12 cellular contexts compared by ENCODE assay signal in genomic region chr9:114157516-114158176, GRCh38. TPM values are rescaled to one million over a fixed set of nuclear protein-coding genes. Genes with fewer than 3 reads are reported as not detected.
DNase-seq lines count a peak whose midpoint lies in the region; ATAC-seq, FAIRE-seq and TF ChIP-seq lines count a peak whose summit lies in the region.
"Had no signal": no experiment of that assay in that cellular context is flagged by ENCODE, and none has a peak within 500 bp of the region (broad histone marks: within the 10 kb centered on the region; RNA-seq: fewer than 3 reads in every experiment).

No MANE protein-coding gene starts in this region.

- peak overlapping the region in 1 of 2 experiments; percentile 96; a peak in 1 of 6 replicates for H3K27ac ChIP-seq in A549
- no peak overlapping the region for H3K27ac ChIP-seq in HEK293 (ENCODE audit: extremely low read depth, low read depth, low read length)
- peak overlapping the region; percentile 47 for H3K27ac ChIP-seq in mesodermal cell (ENCODE audit: low read depth, low read length, severe bottlenecking)
- H3K27ac ChIP-seq: left lung had no signal

- peaks cover 64% of the 10 kb centered on the region for H3K4me1 Mint-ChIP-seq in chondrocyte (ENCODE audit: low read depth)
- peaks cover 8% of the 10 kb centered on the region for H3K4me1 Mint-ChIP-seq in activated CD8-positive, alpha-beta memory T cell treated with anti-CD3 and anti-CD28 coated beads, Interleukin-2, amount 10 ng/mL, durations not matched to agents 7 days and 5 days

- peaks cover 5% of the 10 kb centered on the region for H3K27me3 Mint-ChIP-seq in chondrocyte (ENCODE audit: low read depth)
- H3K27me3 Mint-ChIP-seq in activated CD8-positive, alpha-beta memory T cell treated with anti-CD3 and anti-CD28 coated beads, Interleukin-2, amount 10 ng/mL, durations not matched to agents 7 days and 5 days = peaks cover 44% of the 10 kb centered on the region

- no peak for TF ChIP-seq EP300 in A549 (IDR thresholded peaks at IDR 0.05)

- POLR2A ChIA-PET in A549 (lab: Yijun Ruan, JAX) (interaction anchor here (0.5 to 1.2 kb wide), 2 partner anchors 105 to 133 kb away, joined by 3 to 5 read pairs; no protein-coding TSS in a partner anchor), HEK293 (lab: Yijun Ruan, JAX) (no interaction called here)

- DNase-seq in A549 (ENCODE audit: low read depth in 1 of 2, low spot score in 1 of 2) (no peak), chondrocyte (ENCODE audit: low spot score) (no peak), G401 (ENCODE audit: low spot score) (no peak), posterior vena cava (ENCODE audit: low spot score) (no peak), activated gamma-delta T cell treated with Interleukin-2 at 50 U/mL for 16 hours (no peak)
- no peak for DNase-seq in activated CD8-positive, alpha-beta memory T cell treated with anti-CD3 and anti-CD28 coated beads, Interleukin-2, amount 10 ng/mL, durations not matched to agents 7 days and 5 days
- DNase-seq: activated CD4-positive, alpha-beta T cell treated with anti-CD3 and anti-CD28 coated beads, Interleukin-2, amount 50 U/mL, for 1 hour; left lung; NCI-H1092 treated with DMSO at 0.1 percent for 48 hours had no signal

- peak overlapping the region; percentile 95 for H3K4me3 Mint-ChIP-seq in chondrocyte (ENCODE audit: unreplicated experiment)
- no peak overlapping the region for H3K4me3 Mint-ChIP-seq in activated CD8-positive, alpha-beta memory T cell treated with anti-CD3 and anti-CD28 coated beads, Interleukin-2, amount 10 ng/mL, durations not matched to agents 7 days and 5 days

- FAIRE-seq in A549 (lab: Jason Lieb, UNC) = no peak

- no peaks in the 10 kb centered on the region for H3K9me3 Mint-ChIP-seq in chondrocyte (ENCODE audit: low read depth)
- no peaks in the 10 kb centered on the region for H3K9me3 Mint-ChIP-seq in activated CD8-positive, alpha-beta memory T cell treated with anti-CD3 and anti-CD28 coated beads, Interleukin-2, amount 10 ng/mL, durations not matched to agents 7 days and 5 days (ENCODE audit: low read depth)

- intact Hi-C loops in posterior vena cava (cut with DNase I) = loop anchor here (5.0 to 10.0 kb wide), 4 partner anchors 45 to 130 kb away; no protein-coding TSS in a partner anchor

- CTCF ChIA-PET in A549 (lab: Yijun Ruan, JAX) (interaction anchor here (0.8 to 14.2 kb wide), 11 partner anchors 11 to 135 kb away, joined by 3 to 181 read pairs (median 8); no protein-coding TSS in a partner anchor), HEK293 (lab: Yijun Ruan, JAX) (interaction anchor here (0.6 to 2.1 kb wide), 4 partner anchors 49 to 133 kb away, joined by 3 to 9 read pairs (median 4); no protein-coding TSS in a partner anchor)
- CTCF ChIA-PET in activated CD8-positive, alpha-beta memory T cell treated with anti-CD3 and anti-CD28 coated beads, Interleukin-2, amount 10 ng/mL, durations not matched to agents 7 days and 5 days (lab: Charles Lee) = no interaction called here

- peaks cover 4% of the 10 kb centered on the region for H3K36me3 Mint-ChIP-seq in chondrocyte (ENCODE audit: low read depth)
- no peaks in the 10 kb centered on the region for H3K36me3 Mint-ChIP-seq in activated CD8-positive, alpha-beta memory T cell treated with anti-CD3 and anti-CD28 coated beads, Interleukin-2, amount 10 ng/mL, durations not matched to agents 7 days and 5 days

- H3K4me2 ChIP-seq in A549 = peak overlapping the region; percentile 100

- no peak overlapping the region for H3K4me3 ChIP-seq in A549
- no peak overlapping the region for H3K4me3 ChIP-seq in HEK293 (ENCODE audit: low read depth, low read length)
- no peak overlapping the region for H3K4me3 ChIP-seq in mesodermal cell (ENCODE audit: extremely low read depth, insufficient read depth, low read length, poor library complexity, severe bottlenecking)

- TF ChIP-seq POLR2A in A549 (IDR thresholded peaks at IDR 0.05; ENCODE audit: low read length) = no peak

- H3K9me3 ChIP-seq in A549 (no peaks in the 10 kb centered on the region), HEK293 (ENCODE audit: control insufficient read depth, insufficient read depth, low read depth, low read length) (no peaks in the 10 kb centered on the region), mesodermal cell (ENCODE audit: control insufficient read depth, low read length) (no peaks in the 10 kb centered on the region)
- H3K9me3 ChIP-seq: left lung had no signal

- TF ChIP-seq CTCF in A549 (IDR thresholded peaks at IDR 0.05) (no peak), HEK293 (tag by site-specific recombination; IDR thresholded peaks at IDR 0.05) (no peak), chondrocyte (IDR thresholded peaks at IDR 0.05) (no peak)

- H3K4me1 ChIP-seq in A549 (peaks cover 29% of the 10 kb centered on the region), HEK293 (ENCODE audit: control insufficient read depth, insufficient read depth, low read length) (no peaks in the 10 kb centered on the region; the same call in 1 of the 2 replicates), mesodermal cell (ENCODE audit: control insufficient read depth, insufficient read depth, low read length, poor library complexity, severe bottlenecking) (peaks cover 32% of the 10 kb centered on the region)

- H3K36me3 ChIP-seq in HEK293 (ENCODE audit: control insufficient read depth in 2 of 2, insufficient read depth in 1 of 2, low read length in 2 of 2) = no peaks in the 10 kb centered on the region
- H3K36me3 ChIP-seq in mesodermal cell (ENCODE audit: control insufficient read depth, insufficient read depth, low read length) = peaks cover 22% of the 10 kb centered on the region
- H3K36me3 ChIP-seq: left lung had no signal

- TF ChIP-seq RAD21 in A549 (conservative IDR thresholded peaks at IDR 0.05 in 1 of 2, IDR thresholded peaks at IDR 0.05 in 1 of 2) = no peak

- no peak for ATAC-seq in A549
- ATAC-seq in activated CD8-positive, alpha-beta memory T cell treated with anti-CD3 and anti-CD28 coated beads, Interleukin-2, amount 10 ng/mL, durations not matched to agents 7 days and 5 days = no peak

- in situ Hi-C loops in G401 (cut with HindIII; ENCODE audit: low sequenced_read_pairs) = no loop called here

- WGBS in A549 (ENCODE audit: missing lambda C conversion rate) = 87% methylated on average over 9 of the region's 9 CpGs
- 84 to 92% methylated on average over 8 of the region's 9 CpGs for WGBS in mesodermal cell (ENCODE audit: insufficient coverage in 2 of 2), 2 experiments

- H3K27ac Mint-ChIP-seq in chondrocyte (ENCODE audit: unreplicated experiment) = peak overlapping the region; percentile 92
- H3K27ac Mint-ChIP-seq in activated CD8-positive, alpha-beta memory T cell treated with anti-CD3 and anti-CD28 coated beads, Interleukin-2, amount 10 ng/mL, durations not matched to agents 7 days and 5 days = no peak overlapping the region

TF ChIP-seq in A549, 52 proteins besides CTCF, POLR2A, EP300 and RAD21 (continues in another document):
- TF ChIP-seq HDAC2 (IDR thresholded peaks at IDR 0.05) = no peak
- no peak for TF ChIP-seq NR3C1 (IDR thresholded peaks at IDR 0.05)
- TF ChIP-seq SMC3 (IDR thresholded peaks at IDR 0.05) = no peak
- TF ChIP-seq, protein P1, sequence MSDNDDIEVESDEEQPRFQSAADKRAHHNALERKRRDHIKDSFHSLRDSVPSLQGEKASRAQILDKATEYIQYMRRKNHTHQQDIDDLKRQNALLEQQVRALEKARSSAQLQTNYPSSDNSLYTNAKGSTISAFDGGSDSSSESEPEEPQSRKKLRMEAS (IDR thresholded peaks at IDR 0.05) = no peak

TF ChIP-seq in HEK293, 187 proteins besides CTCF, POLR2A, EP300 and RAD21:
- TF ChIP-seq ZNF664 (tag by site-specific recombination; IDR thresholded peaks at IDR 0.05) (peak; percentile 84), ZNF114 (tag by site-specific recombination; IDR thresholded peaks at IDR 0.05) (no peak)

RNA-seq across cellular contexts. Expression of gene COL27A1, which starts 2.3 kb away (rescaled TPM):
- polyA plus RNA-seq in A549 (2011; rRNA removed) (6.9 and 8.5 TPM in 2 replicates), A549 (2017; fragmentation: RNase III; extraction: RNeasy Plus Mini Kit Qiagen cat#74134 plus additional on column Dnase treatment) (20.6 to 21.0 TPM (median 20.7 TPM) in 3 replicates)
- polyA plus RNA-seq in A549 (2012; cell fraction: cytosol; rRNA removed) = 12.6 and 14.4 TPM in 2 replicates
- polyA plus RNA-seq in A549 (2012; cell fraction: nucleus; rRNA removed) = 96.2 and 110 TPM in 2 replicates
- 11.6 and 14.9 TPM in 2 replicates for polyA minus RNA-seq in A549 (2011; rRNA and poly(A)+ RNA removed)
- total RNA-seq in chondrocyte (45.9 to 52.9 TPM (median 48.5 TPM) in 3 replicates), posterior vena cava (1 to 10 TPM; 6.7 to 8.1 TPM)
- 39.0 TPM for polyA plus RNA-seq in mesodermal cell (2013, experiment 1 of 2)
- polyA plus RNA-seq in mesodermal cell (2013, experiment 2 of 2) = 31.8 TPM
- under 1 TPM; 0.15 to 0.30 TPM for total RNA-seq in activated CD8-positive, alpha-beta memory T cell treated with anti-CD3 and anti-CD28 coated beads, Interleukin-2, amount 10 ng/mL, durations not matched to agents 7 days and 5 days
- 2.8 and 3.1 TPM in 2 replicates for total RNA-seq in G401 (2014; rRNA removed; shearing (Covaris generic))
- polyA plus RNA-seq: CD14-positive monocyte had no signal

RNA-seq across cellular contexts. Expression of gene KIF12, which starts 58.6 kb away (rescaled TPM):
- polyA plus RNA-seq in A549 (2011; rRNA removed) (6.2 and 6.3 TPM in 2 replicates), A549 (2017; fragmentation: RNase III; extraction: RNeasy Plus Mini Kit Qiagen cat#74134 plus additional on column Dnase treatment) (4.4 to 6.0 TPM (median 5.2 TPM) in 3 replicates)
- polyA plus RNA-seq in A549 (2012; cell fraction: cytosol; rRNA removed) = 3.5 and 6.1 TPM in 2 replicates
- polyA plus RNA-seq in A549 (2012; cell fraction: nucleus; rRNA removed) = 17.1 and 24.5 TPM in 2 replicates
- polyA minus RNA-seq in A549 (2011; rRNA and poly(A)+ RNA removed) = 4.5 and 9.5 TPM in 2 replicates
- total RNA-seq in chondrocyte (0.39 to 1.4 TPM (median 0.70 TPM) in 3 replicates), posterior vena cava (not detected)
- 1.00 TPM for polyA plus RNA-seq in mesodermal cell (2013, experiment 1 of 2)
- polyA plus RNA-seq in mesodermal cell (2013, experiment 2 of 2) = 0.71 TPM
- not detected for total RNA-seq in activated CD8-positive, alpha-beta memory T cell treated with anti-CD3 and anti-CD28 coated beads, Interleukin-2, amount 10 ng/mL, durations not matched to agents 7 days and 5 days
- 0.27 and 1.0 TPM in 2 replicates for total RNA-seq in G401 (2014; rRNA removed; shearing (Covaris generic))
- polyA plus RNA-seq: CD14-positive monocyte had no signal
